25 cellular contexts compared by ENCODE assay signal in the genomic region with DNA sequence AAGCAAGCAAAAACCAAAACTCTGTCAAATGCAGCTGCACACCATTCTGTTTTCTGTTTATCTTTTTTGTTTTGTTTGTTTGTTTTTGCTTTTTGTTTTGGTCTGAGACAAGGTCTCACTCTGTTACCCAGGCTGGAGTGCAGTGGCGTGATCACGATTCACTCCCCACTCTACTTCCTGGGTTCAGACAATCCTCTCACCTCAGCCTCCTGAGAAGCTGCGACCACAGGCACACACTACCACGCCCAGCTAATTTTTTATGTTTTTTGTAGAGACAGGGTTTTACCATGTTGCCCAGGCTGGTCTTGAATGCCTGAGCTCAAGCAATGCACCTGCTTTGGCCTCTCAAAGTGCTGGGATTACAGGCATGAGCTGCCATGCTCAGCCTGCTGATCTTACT. TPM values are rescaled to one million over a fixed set of nuclear protein-coding genes. Genes with fewer than 3 reads are reported as not detected.
DNase-seq lines count a peak whose midpoint lies in the region; ATAC-seq and TF ChIP-seq lines count a peak whose summit lies in the region.
"Had no signal": no experiment of that assay in that cellular context is flagged by ENCODE, and none has a peak within 500 bp of the region (broad histone marks: within the 10 kb centered on the region; RNA-seq: fewer than 3 reads in every experiment).

No MANE protein-coding gene starts in this region.

- H3K27ac Mint-ChIP-seq in activated CD4-positive, alpha-beta T cell treated with anti-CD3 and anti-CD28 coated beads for 36 hours: peak overlapping the region; percentile 6
- H3K27ac Mint-ChIP-seq in CD4-positive, alpha-beta T cell: peak overlapping the region; percentile 73
- H3K27ac Mint-ChIP-seq in central memory CD8-positive, alpha-beta T cell (ENCODE audit: low read depth): peak overlapping the region; percentile 91
- H3K27ac Mint-ChIP-seq: activated B cell treated with CpG ODN at 0.5 μM for 24 hours, neural progenitor cell had no signal

- H3K9me3 Mint-ChIP-seq in activated CD4-positive, alpha-beta T cell treated with anti-CD3 and anti-CD28 coated beads for 36 hours (ENCODE audit: low read depth): peaks cover 24% of the 10 kb centered on the region
- peaks cover 3% of the 10 kb centered on the region for H3K9me3 Mint-ChIP-seq in CD4-positive, alpha-beta T cell
- H3K9me3 Mint-ChIP-seq in central memory CD8-positive, alpha-beta T cell: peaks cover 4% of the 10 kb centered on the region

- H3K27ac ChIP-seq in CD4-positive, alpha-beta T cell (ENCODE audit: low read depth, low read length): peak overlapping the region; percentile 3
- no peak overlapping the region for H3K27ac ChIP-seq in OCI-LY7 (ENCODE audit: low read depth, low read length, poor library complexity, severe bottlenecking)
- H3K27ac ChIP-seq in esophagus squamous epithelium: no peak overlapping the region
- H3K27ac ChIP-seq in spleen: peak overlapping the region in 2 of 8 donors; percentile 23 to 51
- H3K27ac ChIP-seq: hepatocyte, neural progenitor cell had no signal

- H3K9me2 ChIP-seq in OCI-LY7 (ENCODE audit: insufficient read depth, low read length): no peaks in the 10 kb centered on the region
- H3K9me2 ChIP-seq: SK-N-SH had no signal

- H4K20me1 ChIP-seq in OCI-LY7 (ENCODE audit: insufficient read depth, low read length): no peaks in the 10 kb centered on the region

- H3K4me3 Mint-ChIP-seq in activated CD4-positive, alpha-beta T cell treated with anti-CD3 and anti-CD28 coated beads for 36 hours: no peak overlapping the region
- H3K4me3 Mint-ChIP-seq in CD4-positive, alpha-beta T cell: peak overlapping the region; percentile 38
- H3K4me3 Mint-ChIP-seq in central memory CD8-positive, alpha-beta T cell: peak overlapping the region; percentile 68
- H3K4me3 Mint-ChIP-seq: activated B cell treated with CpG ODN at 0.5 μM for 24 hours, neural progenitor cell had no signal

- H3K27me3 Mint-ChIP-seq in activated CD4-positive, alpha-beta T cell treated with anti-CD3 and anti-CD28 coated beads for 36 hours: no peaks in the 10 kb centered on the region
- no peaks in the 10 kb centered on the region for H3K27me3 Mint-ChIP-seq in CD4-positive, alpha-beta T cell
- H3K27me3 Mint-ChIP-seq in central memory CD8-positive, alpha-beta T cell: no peaks in the 10 kb centered on the region

- peaks cover 18% of the 10 kb centered on the region for H3K36me3 Mint-ChIP-seq in activated CD4-positive, alpha-beta T cell treated with anti-CD3 and anti-CD28 coated beads for 36 hours (ENCODE audit: low read depth)
- H3K36me3 Mint-ChIP-seq in CD4-positive, alpha-beta T cell (ENCODE audit: low read depth): peaks cover 36% of the 10 kb centered on the region
- peaks cover 9% of the 10 kb centered on the region for H3K36me3 Mint-ChIP-seq in central memory CD8-positive, alpha-beta T cell (ENCODE audit: insufficient read depth)
- H3K36me3 Mint-ChIP-seq: neural progenitor cell had no signal

- WGBS in esophagus squamous epithelium, 2 donors: 74 to 80% methylated on average over 4 of the region's 4 CpGs
- 58 to 83% (median 70%) methylated on average over 4 of the region's 4 CpGs for WGBS in spleen, 5 donors

- H3K4me1 ChIP-seq in OCI-LY7 (ENCODE audit: insufficient read depth, low read length, poor library complexity, severe bottlenecking): no peaks in the 10 kb centered on the region
- H3K4me1 ChIP-seq in esophagus squamous epithelium: no peaks in the 10 kb centered on the region
- peaks cover 0 to 13% (median 0%) of the 10 kb centered on the region in 6 donors for H3K4me1 ChIP-seq in spleen
- H3K4me1 ChIP-seq: neural progenitor cell had no signal

- intact Hi-C loops in activated CD4-positive, alpha-beta T cell treated with anti-CD3 and anti-CD28 coated beads for 36 hours (cut with DNase I, micrococcal nuclease): no loop called here
- intact Hi-C loops in CD4-positive, alpha-beta T cell (cut with DNase I, micrococcal nuclease): loop anchor here in 1 of 2 experiments (2.0 kb wide), 1 partner anchor 17 kb away; no protein-coding TSS in a partner anchor
- intact Hi-C loops in OCI-LY7 (cut with micrococcal nuclease; ENCODE audit: unreplicated experiment): no loop called here
- intact Hi-C loops in esophagus squamous epithelium (cut with DNase I): loop anchor here (10.0 kb wide), 1 partner anchor 63 kb away; no protein-coding TSS in a partner anchor
- intact Hi-C loops in spleen (cut with DNase I; ENCODE audit: low total_unique reads): no loop called here

- CTCF ChIA-PET in activated CD4-positive, alpha-beta T cell treated with anti-CD3 and anti-CD28 coated beads for 36 hours (lab: Charles Lee): interaction anchor here (1.2 to 1.6 kb wide), 3 partner anchors 10 to 156 kb away, joined by 3 to 4 read pairs (median 4); no protein-coding TSS in a partner anchor
- CTCF ChIA-PET in CD4-positive, alpha-beta T cell (lab: Charles Lee): no interaction called here
- CTCF ChIA-PET in OCI-LY7 (lab: Charles Lee; ENCODE audit: unreplicated experiment): no interaction called here

- H3K27me3 ChIP-seq in CD4-positive, alpha-beta T cell (ENCODE audit: control insufficient read depth, insufficient read depth, low read length): no peaks in the 10 kb centered on the region
- H3K27me3 ChIP-seq in esophagus squamous epithelium: peaks cover 0 to 22% (median 0%) of the 10 kb centered on the region in 4 donors
- peaks cover 0 to 4% (median 0%) of the 10 kb centered on the region in 7 donors for H3K27me3 ChIP-seq in spleen (replicated peaks in 1 of 7)

- no peak for DNase-seq in activated CD4-positive, alpha-beta T cell treated with anti-CD3 and anti-CD28 coated beads for 36 hours
- DNase-seq in activated CD4-positive, alpha-beta T cell treated with anti-CD3 and anti-CD28 coated beads for 4 hours: no peak
- peak in 3 of 10 experiments; percentile 11 to 16 (median 15) for DNase-seq in CD4-positive, alpha-beta T cell
- peak; percentile 5 for DNase-seq in OCI-LY7 (ENCODE audit: low spot score)
- DNase-seq in central memory CD8-positive, alpha-beta T cell (ENCODE audit: low spot score in 2 of 2): peak in 1 of 2 donors; percentile 31
- no peak for DNase-seq in esophagus squamous epithelium (lab: John Stamatoyannopoulos, UW)
- DNase-seq in spleen: no peak
- no peak for DNase-seq in NCI-H1694 treated with DMSO at 0.1 percent for 48 hours (lab: John Stamatoyannopoulos, UW)
- DNase-seq: activated B cell treated with CpG ODN at 0.5 μM for 24 hours; effector CD4-positive, alpha-beta T cell; foreskin melanocyte; H7; IMR-90; left ventricle myocardium superior; MM.1S; NCI-H1436 treated with DMSO at 0.1 percent for 48 hours; NCI-H2171; NCI-H524; SK-N-SH; substantia nigra; T1000 had no signal

- H3K9me3 ChIP-seq in CD4-positive, alpha-beta T cell (ENCODE audit: control insufficient read depth, low read length): no peaks in the 10 kb centered on the region
- H3K9me3 ChIP-seq in OCI-LY7 (ENCODE audit: low read length) (no peaks in the 10 kb centered on the region), esophagus squamous epithelium (no peaks in the 10 kb centered on the region), spleen (peaks cover 0 to 12% (median 0%) of the 10 kb centered on the region in 8 donors)
- H3K9me3 ChIP-seq: SK-N-SH had no signal

- H3K79me2 ChIP-seq in OCI-LY7 (ENCODE audit: insufficient read depth, low read depth, low read length): no peaks in the 10 kb centered on the region
- H3K79me2 ChIP-seq: hepatocyte had no signal

- BruUV-seq in OCI-LY7 (replicated peaks; lab: Mats Ljungman, UMichigan): no TSS peak

- no peak overlapping the region for H2AFZ ChIP-seq in OCI-LY7 (ENCODE audit: low read length)
- H2AFZ ChIP-seq: hepatocyte, neural progenitor cell had no signal

- H3K36me3 ChIP-seq in OCI-LY7 (ENCODE audit: insufficient read depth, low read length) (no peaks in the 10 kb centered on the region), esophagus squamous epithelium (no peaks in the 10 kb centered on the region), spleen (no peaks in the 10 kb centered on the region)
- H3K36me3 ChIP-seq: neural progenitor cell had no signal

- POLR2A ChIA-PET in activated CD4-positive, alpha-beta T cell treated with anti-CD3 and anti-CD28 coated beads for 36 hours (lab: Charles Lee): no interaction called here
- POLR2A ChIA-PET in CD4-positive, alpha-beta T cell (lab: Charles Lee): interaction anchor here (0.6 to 2.9 kb wide), 8 partner anchors 9 to 254 kb away, joined by 3 to 24 read pairs (median 4); a partner anchor contains a TSS
- POLR2A ChIA-PET in OCI-LY7 (lab: Charles Lee): no interaction called here

- no peak overlapping the region for H3K4me2 ChIP-seq in OCI-LY7 (ENCODE audit: low read length)
- H3K4me2 ChIP-seq: hepatocyte, neural progenitor cell, SK-N-SH had no signal

- peak; percentile 42 for ATAC-seq in activated CD4-positive, alpha-beta T cell treated with anti-CD3 and anti-CD28 coated beads for 36 hours
- ATAC-seq in CD4-positive, alpha-beta T cell (ENCODE audit: poor library complexity): peak; percentile 78
- ATAC-seq in central memory CD8-positive, alpha-beta T cell (replicated peaks; ENCODE audit: extremely low read depth, poor library complexity, severe bottlenecking): peak; percentile 97
- ATAC-seq: activated naive CD4-positive, alpha-beta T cell treated with anti-CD3 and anti-CD28 coated beads, Interleukin-2, amount 50 U/mL, for 72 hours; left ventricle myocardium superior; sciatic nerve had no signal

- no peak overlapping the region for H3K4me3 ChIP-seq in OCI-LY7 (ENCODE audit: low read depth, low read length, poor library complexity, severe bottlenecking)
- no peak overlapping the region for H3K4me3 ChIP-seq in esophagus squamous epithelium
- no peak overlapping the region for H3K4me3 ChIP-seq in spleen
- H3K4me3 ChIP-seq: hepatocyte, neural progenitor cell had no signal

- no peak for TF ChIP-seq POLR2A in esophagus squamous epithelium (IDR thresholded peaks at IDR 0.05)
- TF ChIP-seq POLR2A in spleen (IDR thresholded peaks at IDR 0.05): no peak

- TF ChIP-seq CTCF in CD4-positive, alpha-beta T cell (IDR thresholded peaks at IDR 0.05): no peak
- TF ChIP-seq CTCF in OCI-LY7 (conservative IDR thresholded peaks at IDR 0.05; ENCODE audit: low read length) (no peak), esophagus squamous epithelium (IDR thresholded peaks at IDR 0.05) (no peak), spleen (IDR thresholded peaks at IDR 0.05 in 8 of 11, conservative IDR thresholded peaks at IDR 0.05 in 3 of 11) (no peak)

- H3K4me1 Mint-ChIP-seq in activated CD4-positive, alpha-beta T cell treated with anti-CD3 and anti-CD28 coated beads for 36 hours: peaks cover 22% of the 10 kb centered on the region
- peaks cover 47% of the 10 kb centered on the region for H3K4me1 Mint-ChIP-seq in CD4-positive, alpha-beta T cell (ENCODE audit: low read depth)
- peaks cover 43% of the 10 kb centered on the region for H3K4me1 Mint-ChIP-seq in central memory CD8-positive, alpha-beta T cell
- H3K4me1 Mint-ChIP-seq: neural progenitor cell had no signal

RNA-seq across cellular contexts. Expression of a gene that starts 19.3 kb away (rescaled TPM):
- 10 to 100 TPM; 18.6 to 22.5 TPM for total RNA-seq in activated CD4-positive, alpha-beta T cell treated with anti-CD3 and anti-CD28 coated beads for 36 hours
- total RNA-seq in CD4-positive, alpha-beta T cell: 1 to 10 TPM; 9.5 to 9.7 TPM
- total RNA-seq in OCI-LY7 (2014; rRNA removed; shearing (Covaris generic)): not detected in 2 replicates
- total RNA-seq in OCI-LY7 (2022): not detected in 2 replicates
- total RNA-seq in esophagus squamous epithelium: 1 to 10 TPM; 2.7 to 7.6 (median 5.8) TPM
- 10 to 100 TPM; 24.7 to 38.1 (median 33.0) TPM for total RNA-seq in spleen
- 1 to 10 TPM; 1.9 to 6.0 (median 5.5) TPM for polyA plus RNA-seq in spleen

RNA-seq across cellular contexts. Expression of a gene that starts 35.5 kb away (rescaled TPM):
- 1 to 10 TPM; 5.4 TPM for total RNA-seq in activated CD4-positive, alpha-beta T cell treated with anti-CD3 and anti-CD28 coated beads for 36 hours
- total RNA-seq in CD4-positive, alpha-beta T cell: 1 to 10 TPM; 1.3 to 2.4 TPM
- total RNA-seq in OCI-LY7 (2014; rRNA removed; shearing (Covaris generic)): 0.06 TPM in 1 of 2 replicates, not detected in the other
- total RNA-seq in OCI-LY7 (2022): not detected in 2 replicates
- 1 to 10 TPM; 1.3 to 5.0 (median 3.7) TPM for total RNA-seq in esophagus squamous epithelium
- 10 to 100 TPM; 15.7 to 26.8 (median 23.5) TPM for total RNA-seq in spleen
- 1 to 10 TPM; 1.6 to 8.0 (median 6.2) TPM for polyA plus RNA-seq in spleen

Comparison
In these comparisons a context has a peak if more than half of its experiments do, and no peak if none do; other contexts are left out.
1. ATAC-seq: peak in every context shown above with its lines; median percentile 97 in central memory CD8-positive, alpha-beta T cell; 78 in CD4-positive, alpha-beta T cell; 42 in activated CD4-positive, alpha-beta T cell treated with anti-CD3 and anti-CD28 coated beads for 36 hours.
2. H3K27ac Mint-ChIP-seq: peak in every context shown above with its lines; median percentile 91 in central memory CD8-positive, alpha-beta T cell; 73 in CD4-positive, alpha-beta T cell; 6 in activated CD4-positive, alpha-beta T cell treated with anti-CD3 and anti-CD28 coated beads for 36 hours.